ENCODE assay signal across 12 cellular contexts in genomic region chr9:127754099-127754760, GRCh38. TPM values are rescaled to one million over a fixed set of nuclear protein-coding genes. Genes with fewer than 3 reads are reported as not detected.
DNase-seq lines count a peak whose midpoint lies in the region; ATAC-seq and TF ChIP-seq lines count a peak whose summit lies in the region.
"Had no signal": no experiment of that assay in that cellular context is flagged by ENCODE, and none has a peak within 500 bp of the region (broad histone marks: within the 10 kb centered on the region; RNA-seq: fewer than 3 reads in every experiment).

No MANE protein-coding gene starts in this region.

- H3K36me3 ChIP-seq in HUES6 (ENCODE audit: control insufficient read depth, insufficient read depth, low read length) (peaks cover 3% of the 10 kb centered on the region; the same call in 1 of the 2 replicates), body of pancreas (replicated peaks in 1 of 2; ENCODE audit: insufficient read depth in 1 of 2, low read depth in 2 of 2) (no peaks in the 10 kb centered on the region), lower lobe of right lung (peaks cover 71% of the 10 kb centered on the region)

- 10 to 11% methylated on average over 13 to 53 of the region's 56 CpGs for WGBS in body of pancreas, 2 donors

- TF ChIP-seq CTCF in body of pancreas (IDR thresholded peaks at IDR 0.05) (no peak), lower lobe of right lung (IDR thresholded peaks at IDR 0.05) (no peak), HFFc6 (IDR thresholded peaks at IDR 0.05) (no peak)

- H3K4me3 ChIP-seq in HUES6 (ENCODE audit: low read depth, low read length) (peak overlapping the region; percentile 81), body of pancreas (no peak overlapping the region), lower lobe of right lung (peak overlapping the region; percentile 40)

- H3K4me3 Mint-ChIP-seq in HFFc6: no peak overlapping the region
- H3K4me3 Mint-ChIP-seq: activated B cell treated with CpG ODN at 0.5 μM for 24 hours had no signal

- H3K4me1 Mint-ChIP-seq in HFFc6 (ENCODE audit: low read depth): no peaks in the 10 kb centered on the region
- H3K4me1 Mint-ChIP-seq: activated B cell treated with CpG ODN at 0.5 μM for 24 hours had no signal

- H3K27me3 ChIP-seq in HUES6 (ENCODE audit: control insufficient read depth, insufficient read depth, low read length): peaks cover 52% of the 10 kb centered on the region
- peaks cover 0 to 15% of the 10 kb centered on the region in 2 donors for H3K27me3 ChIP-seq in body of pancreas
- peaks cover 12% of the 10 kb centered on the region for H3K27me3 ChIP-seq in lower lobe of right lung (ENCODE audit: low read depth)

- H3K36me3 Mint-ChIP-seq in HFFc6 (ENCODE audit: low read depth): no peaks in the 10 kb centered on the region

- H3K9me3 Mint-ChIP-seq in HFFc6: no peaks in the 10 kb centered on the region
- H3K9me3 Mint-ChIP-seq: activated B cell treated with CpG ODN at 0.5 μM for 24 hours had no signal

- ATAC-seq in body of pancreas (peak; percentile 27), lower lobe of right lung (peak; percentile 26 to 29), HG03139 (IDR thresholded peaks at IDR 0.05; ENCODE audit: unreplicated experiment) (no peak)

- no peak overlapping the region for H3K27ac Mint-ChIP-seq in HFFc6
- H3K27ac Mint-ChIP-seq: activated B cell treated with CpG ODN at 0.5 μM for 24 hours had no signal

- H3K9ac ChIP-seq in HUES6 (ENCODE audit: low read length): peak overlapping the region; percentile 37
- H3K9ac ChIP-seq: parathyroid adenoma had no signal

- intact Hi-C loops in body of pancreas (cut with DNase I) (no loop called here), lower lobe of right lung (cut with DNase I) (no loop called here)

- H3K9me3 ChIP-seq in HUES6 (ENCODE audit: control insufficient read depth, insufficient read depth, low read depth, low read length): no peaks in the 10 kb centered on the region
- H3K9me3 ChIP-seq in body of pancreas: no peaks in the 10 kb centered on the region
- no peaks in the 10 kb centered on the region for H3K9me3 ChIP-seq in lower lobe of right lung

- TF ChIP-seq POLR2A in body of pancreas (IDR thresholded peaks at IDR 0.05): no peak

- H3K27ac ChIP-seq in HUES6 (ENCODE audit: low read depth, low read length) (no peak overlapping the region), body of pancreas (no peak overlapping the region), lower lobe of right lung (peak overlapping the region; percentile 58)
- H3K27ac ChIP-seq: parathyroid adenoma had no signal

- peaks cover 48% of the 10 kb centered on the region for H3K27me3 Mint-ChIP-seq in HFFc6 (ENCODE audit: insufficient read depth)
- H3K27me3 Mint-ChIP-seq: activated B cell treated with CpG ODN at 0.5 μM for 24 hours had no signal

- H3K4me1 ChIP-seq in HUES6 (ENCODE audit: control insufficient read depth, insufficient read depth, low read length) (peaks cover 5% of the 10 kb centered on the region; the same call in 1 of the 2 replicates), body of pancreas (peaks cover 7% of the 10 kb centered on the region), lower lobe of right lung (peaks cover 34% of the 10 kb centered on the region)
- H3K4me1 ChIP-seq: parathyroid adenoma had no signal

- DNase-seq in AG08396 (ENCODE audit: low spot score) (peak; percentile 86), body of pancreas (no peak), lower lobe of right lung (no peak), HFFc6 (no peak)
- no peak for DNase-seq in NK-92 treated with Interleukin-12 subunit alpha and Interleukin-12 subunit beta, amount 100 ng/mL, for 24 hours (lab: John Stamatoyannopoulos, UW)
- no peak for DNase-seq in stimulated activated CD4-positive, alpha-beta T cell treated with anti-CD3 and anti-CD28 coated beads, Interleukin-12 subunit alpha, Interleukin-12 subunit beta, amount 100 ng/mL, for 4 hours
- DNase-seq: activated B cell treated with CpG ODN at 0.5 μM for 24 hours, amniotic stem cell had no signal

RNA-seq across cellular contexts. Expression of gene TOR2A, which starts 19.1 kb away (rescaled TPM):
- 10 to 100 TPM in 1 of 2 donors, 1 to 10 TPM in 1; 8.3 to 14.2 TPM for total RNA-seq in body of pancreas
- total RNA-seq in lower lobe of right lung: 16.5 TPM
- 1 to 10 TPM; 6.6 to 8.3 (median 8.1) TPM for total RNA-seq in HFFc6 (2021; fragmentation: NEBNext Ultra II Directional; extraction: Animal tissue kit (Norgen Biotek cat#: 25700))

RNA-seq across cellular contexts. Expression of gene SH2D3C, which starts 24.2 kb away (rescaled TPM):
- 1 to 10 TPM; 3.3 to 4.2 TPM for total RNA-seq in body of pancreas
- total RNA-seq in lower lobe of right lung: 59.4 TPM
- not detected for total RNA-seq in HFFc6 (2021; fragmentation: NEBNext Ultra II Directional; extraction: Animal tissue kit (Norgen Biotek cat#: 25700))

RNA-seq across cellular contexts. Expression of gene CDK9, which starts 31.6 kb away (rescaled TPM):
- 10 to 100 TPM; 51.4 to 58.7 TPM for total RNA-seq in body of pancreas
- total RNA-seq in lower lobe of right lung: 96.2 TPM
- 10 to 100 TPM; 52.0 to 61.3 (median 56.2) TPM for total RNA-seq in HFFc6 (2021; fragmentation: NEBNext Ultra II Directional; extraction: Animal tissue kit (Norgen Biotek cat#: 25700))

RNA-seq across cellular contexts. Expression of gene TTC16, which starts 38.4 kb away (rescaled TPM):
- total RNA-seq in body of pancreas: under 1 TPM; under 0.01 to 0.52 TPM
- total RNA-seq in lower lobe of right lung: 1.3 TPM
- total RNA-seq in HFFc6 (2021; fragmentation: NEBNext Ultra II Directional; extraction: Animal tissue kit (Norgen Biotek cat#: 25700)): not detected
- total RNA-seq: activated B cell treated with CpG ODN at 0.5 μM for 24 hours, NCI-H460 had no signal

RNA-seq across cellular contexts. Expression of gene PTRH1, which starts 38.8 kb away (rescaled TPM):
- total RNA-seq in body of pancreas: 10 to 100 TPM; 23.6 to 64.9 TPM
- total RNA-seq in lower lobe of right lung: 9.1 TPM
- 10 to 100 TPM; 21.0 to 22.1 (median 21.5) TPM for total RNA-seq in HFFc6 (2021; fragmentation: NEBNext Ultra II Directional; extraction: Animal tissue kit (Norgen Biotek cat#: 25700))

Comparison
In these comparisons a context has a peak if more than half of its experiments do, and no peak if none do; other contexts are left out.
1. H3K4me3 ChIP-seq: peak in HUES6 (single experiment) and lower lobe of right lung (single experiment); none in body of pancreas (0 of 2).
2. RNA of gene SH2D3C, which starts 24.2 kb away (total RNA-seq): 59.4 TPM in lower lobe of right lung (single experiment); 3.3 to 4.2 TPM in body of pancreas and not detected in HFFc6; every median in the first group is over 10 times any median in the second.